27 cellular contexts compared by ENCODE assay signal in genomic region chr12:68529466-68529865, GRCh38.
"Had no signal": no experiment of that assay in that cellular context is flagged by ENCODE, and none has a peak within 500 bp of the region (broad histone marks: within the 10 kb centered on the region; RNA-seq: fewer than 3 reads in every experiment).

No MANE protein-coding gene starts in this region.

- H3K4me2 ChIP-seq: smooth muscle cell had no signal

- H3K27ac ChIP-seq: breast epithelium, colonic mucosa, dorsolateral prefrontal cortex, heart left ventricle, VCaP had no signal

- ATAC-seq: activated CD4-positive, CD25-positive, alpha-beta regulatory T cell treated with anti-CD3 and anti-CD28 coated beads, Interleukin-2, amount 50 U/mL, for 24 hours; activated naive CD8-positive, alpha-beta T cell treated with anti-CD3 and anti-CD28 coated beads, Interleukin-2, amount 50 U/mL, for 24 hours; activated T-cell treated with anti-CD3 and anti-CD28 coated beads, Interleukin-2, amount 50 U/mL, for 72 hours; effector memory CD8-positive, alpha-beta T cell; esophagus mucosa; heart left ventricle; left cardiac atrium; sciatic nerve; T-cell had no signal

- H3K27me3 Mint-ChIP-seq: activated naive CD8-positive, alpha-beta T cell treated with anti-CD3 and anti-CD28 coated beads, Interleukin-2, amount 50 U/mL, for 24 hours; central memory CD8-positive, alpha-beta T cell; effector memory CD8-positive, alpha-beta T cell; T-cell had no signal

- DNase-seq: activated CD4-positive, alpha-beta memory T cell treated with anti-CD3 and anti-CD28 coated beads, Interleukin-2, amount 10 ng/mL, durations not matched to agents 7 days and 5 days; activated CD4-positive, alpha-beta T cell treated with anti-CD3 and anti-CD28 coated beads, Interleukin-2, amount 10 ng/mL, durations not matched to agents 24 days and 14 days; activated effector memory CD4-positive, alpha-beta T cell treated with Interleukin-2 at 50 U/mL for 16 hours; activated naive CD4-positive, alpha-beta T cell treated with anti-CD3 and anti-CD28 coated beads for 36 hours; activated naive CD8-positive, alpha-beta T cell treated with anti-CD3 and anti-CD28 coated beads, Interleukin-2, amount 50 U/mL, for 24 hours; activated T-cell treated with anti-CD3 and anti-CD28 coated beads, Interleukin-2, amount 50 U/mL, for 72 hours; anterior cingulate cortex; colonic mucosa; dorsolateral prefrontal cortex; effector memory CD8-positive, alpha-beta T cell; heart left ventricle; islet precursor cell; left cardiac atrium; nucleus accumbens; posterior cingulate gyrus; stimulated activated CD4-positive, alpha-beta T cell treated with anti-CD3 and anti-CD28 coated beads, Interleukin-15, amount 100 ng/mL, for 24 hours; stimulated activated CD4-positive, alpha-beta T cell treated with anti-CD3 and anti-CD28 coated beads, Interleukin-2, amount 100 ng/mL, for 48 hours; stimulated activated naive CD4-positive, alpha-beta T cell; T-cell had no signal

- H3K4me3 ChIP-seq: breast epithelium, colonic mucosa, dorsolateral prefrontal cortex, heart left ventricle, smooth muscle cell had no signal

- H3K27me3 ChIP-seq: breast epithelium, colonic mucosa, dorsolateral prefrontal cortex, heart left ventricle had no signal

- H3K36me3 Mint-ChIP-seq: T-cell had no signal

- H3K36me3 ChIP-seq: breast epithelium, colonic mucosa, heart left ventricle had no signal

- H3K9me3 Mint-ChIP-seq: activated naive CD4-positive, alpha-beta T cell treated with anti-CD3 and anti-CD28 coated beads for 36 hours; central memory CD8-positive, alpha-beta T cell; effector memory CD8-positive, alpha-beta T cell had no signal

- H3K9me3 ChIP-seq: breast epithelium, colonic mucosa, heart left ventricle had no signal

- H3K4me1 ChIP-seq: breast epithelium, colonic mucosa had no signal

- H3K4me3 Mint-ChIP-seq: activated CD4-positive, alpha-beta memory T cell treated with anti-CD3 and anti-CD28 coated beads, Interleukin-2, amount 10 ng/mL, durations not matched to agents 7 days and 5 days; activated CD4-positive, alpha-beta T cell treated with anti-CD3 and anti-CD28 coated beads, Interleukin-2, amount 10 ng/mL, durations not matched to agents 24 days and 14 days; activated naive CD4-positive, alpha-beta T cell treated with anti-CD3 and anti-CD28 coated beads for 36 hours; activated naive CD8-positive, alpha-beta T cell treated with anti-CD3 and anti-CD28 coated beads, Interleukin-2, amount 50 U/mL, for 24 hours; activated T-cell treated with anti-CD3 and anti-CD28 coated beads, Interleukin-2, amount 50 U/mL, for 72 hours; central memory CD8-positive, alpha-beta T cell; T-cell; T-helper 2 cell treated with Interferon-gamma antibody and Interleukin-4, amounts not matched to agents 5 μg/mL and 100 μg/mL, for 36 hours had no signal

- H3K27ac Mint-ChIP-seq: activated CD4-positive, alpha-beta memory T cell treated with anti-CD3 and anti-CD28 coated beads, Interleukin-2, amount 10 ng/mL, durations not matched to agents 7 days and 5 days; activated CD4-positive, alpha-beta T cell treated with anti-CD3 and anti-CD28 coated beads, Interleukin-2, amount 10 ng/mL, durations not matched to agents 24 days and 14 days; activated naive CD4-positive, alpha-beta T cell treated with anti-CD3 and anti-CD28 coated beads for 36 hours; activated naive CD8-positive, alpha-beta T cell treated with anti-CD3 and anti-CD28 coated beads, Interleukin-2, amount 50 U/mL, for 24 hours; activated T-cell treated with anti-CD3 and anti-CD28 coated beads, Interleukin-2, amount 50 U/mL, for 72 hours; T-cell; T-helper 2 cell treated with Interferon-gamma antibody and Interleukin-4, amounts not matched to agents 5 μg/mL and 100 μg/mL, for 36 hours had no signal
